1 cellular context compared by ENCODE assay signal in the genomic region with DNA sequence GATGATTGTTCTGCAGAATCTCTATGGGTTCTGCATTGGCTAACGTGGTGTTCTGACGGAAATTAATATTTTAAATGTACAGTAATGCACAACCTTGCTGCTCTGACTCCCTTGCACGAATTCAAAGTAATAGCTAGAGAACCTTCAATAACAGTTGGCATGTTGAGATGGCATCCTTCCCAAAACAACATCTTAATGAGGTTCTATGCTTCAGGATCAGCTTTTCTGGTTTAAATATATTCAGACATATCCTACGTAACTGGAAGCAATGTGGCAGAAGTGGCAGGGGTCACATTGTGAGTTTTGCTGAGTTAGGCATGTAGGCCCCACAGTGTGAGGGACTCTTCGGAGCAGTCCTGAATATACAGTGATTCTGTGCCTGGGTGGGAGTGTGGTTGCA.
TF ChIP-seq lines count a peak whose summit lies in the region.

No MANE protein-coding gene starts in this region.

TF ChIP-seq in IMR-90, 13 proteins besides CTCF, POLR2A, EP300 and RAD21:
- TF ChIP-seq MAFK (IDR thresholded peaks at IDR 0.05; ENCODE audit: low read depth, low read length) = no peak
- no peak for TF ChIP-seq RFX5 (IDR thresholded peaks at IDR 0.05; ENCODE audit: low read depth, low read length)
- no peak for TF ChIP-seq CEBPB (IDR thresholded peaks at IDR 0.05; ENCODE audit: low read depth, low read length)
- TF ChIP-seq FOS (IDR thresholded peaks at IDR 0.05; ENCODE audit: low read depth, low read length) = no peak
- TF ChIP-seq, protein P1, sequence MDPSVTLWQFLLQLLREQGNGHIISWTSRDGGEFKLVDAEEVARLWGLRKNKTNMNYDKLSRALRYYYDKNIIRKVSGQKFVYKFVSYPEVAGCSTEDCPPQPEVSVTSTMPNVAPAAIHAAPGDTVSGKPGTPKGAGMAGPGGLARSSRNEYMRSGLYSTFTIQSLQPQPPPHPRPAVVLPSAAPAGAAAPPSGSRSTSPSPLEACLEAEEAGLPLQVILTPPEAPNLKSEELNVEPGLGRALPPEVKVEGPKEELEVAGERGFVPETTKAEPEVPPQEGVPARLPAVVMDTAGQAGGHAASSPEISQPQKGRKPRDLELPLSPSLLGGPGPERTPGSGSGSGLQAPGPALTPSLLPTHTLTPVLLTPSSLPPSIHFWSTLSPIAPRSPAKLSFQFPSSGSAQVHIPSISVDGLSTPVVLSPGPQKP (IDR thresholded peaks at IDR 0.05; ENCODE audit: borderline replicate concordance, low read depth, low read length) = no peak
- no peak for TF ChIP-seq NFE2L2 (IDR thresholded peaks at IDR 0.05; ENCODE audit: low read depth, low read length)
- TF ChIP-seq MAZ (IDR thresholded peaks at IDR 0.05; ENCODE audit: borderline replicate concordance, low read depth, low read length) = no peak
